9 cellular contexts compared by ENCODE assay signal in the genomic region with DNA sequence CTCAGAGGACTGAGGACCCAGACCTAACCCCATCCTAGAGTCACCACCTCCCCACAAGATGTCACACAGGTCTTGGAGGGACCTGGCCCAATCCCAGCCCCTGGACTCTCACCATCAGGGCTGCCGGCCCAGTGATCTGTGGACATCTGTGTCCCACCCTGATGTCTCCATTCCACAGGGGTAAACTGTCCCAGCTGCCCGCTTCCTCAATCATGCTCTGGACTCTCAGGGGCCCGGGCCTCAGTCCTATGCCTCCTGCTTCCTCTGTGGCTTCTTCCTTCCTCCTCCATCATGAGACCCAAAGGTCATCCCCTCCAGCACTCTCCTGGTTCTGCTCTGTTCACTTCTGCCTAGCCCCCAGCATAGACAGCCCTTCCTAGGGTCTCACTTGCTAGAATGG. TPM values are rescaled to one million over a fixed set of nuclear protein-coding genes. Genes with fewer than 3 reads are reported as not detected.
A peak's percentile ranks its signal among the peaks of the same experiment; 100 is the strongest.
DNase-seq lines count a peak whose midpoint lies in the region; ATAC-seq and TF ChIP-seq lines count a peak whose summit lies in the region.
"Had no signal": no experiment of that assay in that cellular context is flagged by ENCODE, and none has a peak within 500 bp of the region (broad histone marks: within the 10 kb centered on the region; RNA-seq: fewer than 3 reads in every experiment).

No MANE protein-coding gene starts in this region.

- H3K4me2 ChIP-seq in fibroblast of lung (ENCODE audit: extremely low read depth, insufficient read depth, low read length), result peak overlapping the region; percentile 15

- H3K9me3 ChIP-seq in fibroblast of lung (ENCODE audit: control insufficient read depth, insufficient read depth, low read depth, low read length) (no peaks in the 10 kb centered on the region), psoas muscle (no peaks in the 10 kb centered on the region), Peyer's patch (no peaks in the 10 kb centered on the region)

- H3K79me2 ChIP-seq in fibroblast of lung (ENCODE audit: control insufficient read depth, insufficient read depth, low read length), result peaks cover 55% of the 10 kb centered on the region

- intact Hi-C loops in psoas muscle (cut with DNase I), result loop anchor here (5.0 kb wide), 2 partner anchors 97 to 457 kb away; no protein-coding TSS in a partner anchor

- H3K9ac ChIP-seq in fibroblast of lung (ENCODE audit: insufficient read depth, low read length), result no peak overlapping the region

- no peak overlapping the region for H3K27ac ChIP-seq in fibroblast of lung (ENCODE audit: insufficient read depth, low read length)
- peak overlapping the region; percentile 89 for H3K27ac ChIP-seq in psoas muscle
- peak overlapping the region in 2 of 4 donors; percentile 89 for H3K27ac ChIP-seq in Peyer's patch

- no peaks in the 10 kb centered on the region for H4K20me1 ChIP-seq in fibroblast of lung (ENCODE audit: control insufficient read depth, extremely low read depth, insufficient read depth, low read length)

- H3K4me1 ChIP-seq in fibroblast of lung (ENCODE audit: control insufficient read depth, extremely low read depth, insufficient read depth, low read length) (peaks cover 24% of the 10 kb centered on the region), psoas muscle (peaks cover 49% of the 10 kb centered on the region), Peyer's patch (peaks cover 13 to 63% (median 33%) of the 10 kb centered on the region in 4 donors)

- no peak for TF ChIP-seq POLR2A in Peyer's patch (IDR thresholded peaks at IDR 0.05)

- no peaks in the 10 kb centered on the region for H3K27me3 ChIP-seq in GM06990 (replicated peaks; ENCODE audit: control insufficient read depth, insufficient read depth, low read length)
- H3K27me3 ChIP-seq in fibroblast of lung (ENCODE audit: control insufficient read depth, insufficient read depth, low read length), result no peaks in the 10 kb centered on the region
- H3K27me3 ChIP-seq in psoas muscle (ENCODE audit: insufficient read depth in 3 of 3, low read length in 2 of 3), result no peaks in the 10 kb centered on the region
- H3K27me3 ChIP-seq in Peyer's patch, result no peaks in the 10 kb centered on the region

- WGBS in psoas muscle, 3 donors, result 47 to 57% (median 57%) methylated on average over 3 of the region's 3 CpGs

- H3K4me3 ChIP-seq in GM06990 (replicated peaks; ENCODE audit: low read depth, low read length) (peak overlapping the region; percentile 77), fibroblast of lung (replicated peaks in 1 of 4; ENCODE audit: control extremely low read depth in 1 of 4, insufficient read depth in 1 of 4, low read depth in 3 of 4, low read length in 4 of 4) (peak overlapping the region in 1 of 4 experiments; percentile 78), psoas muscle (peak overlapping the region; percentile 76), Peyer's patch (peak overlapping the region in 2 of 4 donors; percentile 54 to 79)

- TF ChIP-seq CTCF in GM06990 (IDR thresholded peaks at IDR 0.05; ENCODE audit: insufficient read depth, low read length, poor library complexity, severe bottlenecking), result no peak
- TF ChIP-seq CTCF in fibroblast of lung (conservative IDR thresholded peaks at IDR 0.05 in 1 of 2, IDR thresholded peaks at IDR 0.05 in 1 of 2; ENCODE audit: low read depth in 1 of 2, low read length in 2 of 2), result no peak
- no peak for TF ChIP-seq CTCF in psoas muscle (IDR thresholded peaks at IDR 0.05)
- TF ChIP-seq CTCF in Peyer's patch (IDR thresholded peaks at IDR 0.05), result no peak

- ATAC-seq in psoas muscle, result no peak

- DNase-seq in GM06990 (ENCODE audit: extremely low read depth, insufficient read length) (no peak), SKM-1 treated with dmso at 0.1 percent for 144 hours (lab: John Stamatoyannopoulos, UW; ENCODE audit: unreplicated experiment) (peak; percentile 59), fibroblast of lung (ENCODE audit: low read depth in 2 of 2) (no peak), psoas muscle (peak in 1 of 2 donors; percentile 55), dermis blood vessel endothelial cell (no peak), NCI-H526 treated with DMSO at 0.1 percent for 48 hours (lab: John Stamatoyannopoulos, UW) (no peak), NCI-H2196 treated with DMSO at 0.1 percent for 48 hours (lab: John Stamatoyannopoulos, UW; ENCODE audit: unreplicated experiment) (no peak), Peyer's patch (no peak)
- DNase-seq: stimulated activated CD4-positive, alpha-beta T cell treated with anti-CD3 and anti-CD28 coated beads, Interleukin-15, amount 100 ng/mL, for 24 hours had no signal

- H2AFZ ChIP-seq in fibroblast of lung (ENCODE audit: low read length), result no peak overlapping the region

- H3K36me3 ChIP-seq in GM06990 (ENCODE audit: control insufficient read depth, insufficient read depth, low read length), result peaks cover 15% of the 10 kb centered on the region
- H3K36me3 ChIP-seq in fibroblast of lung (ENCODE audit: control insufficient read depth, insufficient read depth, low read length), result peaks cover 8% of the 10 kb centered on the region
- no peaks in the 10 kb centered on the region for H3K36me3 ChIP-seq in psoas muscle (ENCODE audit: insufficient read depth in 1 of 2, low read depth in 1 of 2)
- H3K36me3 ChIP-seq in Peyer's patch, result peaks cover 0 to 14% (median 0%) of the 10 kb centered on the region in 3 donors

RNA-seq across cellular contexts. Expression of a gene that starts 32.2 kb away (rescaled TPM):
- total RNA-seq in fibroblast of lung, result 97.3 and 113 TPM in 2 replicates
- 32.8 and 41.8 TPM in 2 replicates for polyA plus RNA-seq in fibroblast of lung
- 42.6 and 45.5 TPM in 2 replicates for polyA plus RNA-seq in fibroblast of lung (2012)
- 96.3 and 130 TPM in 2 replicates for polyA minus RNA-seq in fibroblast of lung (ENCODE audit: low replicate concordance)
- 10 to 100 TPM; 16.0 to 27.5 (median 18.9) TPM for total RNA-seq in psoas muscle
- polyA plus RNA-seq in psoas muscle, result 10 to 100 TPM; 16.8 to 19.8 (median 17.5) TPM
- 80.0 and 127 TPM in 2 replicates for total RNA-seq in dermis blood vessel endothelial cell
- total RNA-seq in Peyer's patch, result 100 to 1,000 TPM; 122 to 285 (median 145) TPM

RNA-seq across cellular contexts. Expression of a gene that starts 45.8 kb away (rescaled TPM):
- total RNA-seq in fibroblast of lung (0.50 and 0.77 TPM in 2 replicates), psoas muscle (10 to 100 TPM in 2 of 4 donors, 1 to 10 TPM in 2; 6.0 to 20.1 (median 10.1) TPM), dermis blood vessel endothelial cell (351 and 380 TPM in 2 replicates), Peyer's patch (10 to 100 TPM in 3 of 4 donors, 1 to 10 TPM in 1; 8.4 to 75.9 (median 33.1) TPM)
- polyA plus RNA-seq in fibroblast of lung (0.08 and 2.6 TPM in 2 replicates), psoas muscle (10 to 100 TPM in 1 of 3 donors, 1 to 10 TPM in 2; 6.9 to 16.6 (median 7.6) TPM)
- polyA plus RNA-seq in fibroblast of lung (2012), result 0.16 and 3.0 TPM in 2 replicates
- polyA minus RNA-seq in fibroblast of lung (ENCODE audit: low replicate concordance), result 28.7 TPM in 1 of 2 replicates, not detected in the other
